In the genomic region with DNA sequence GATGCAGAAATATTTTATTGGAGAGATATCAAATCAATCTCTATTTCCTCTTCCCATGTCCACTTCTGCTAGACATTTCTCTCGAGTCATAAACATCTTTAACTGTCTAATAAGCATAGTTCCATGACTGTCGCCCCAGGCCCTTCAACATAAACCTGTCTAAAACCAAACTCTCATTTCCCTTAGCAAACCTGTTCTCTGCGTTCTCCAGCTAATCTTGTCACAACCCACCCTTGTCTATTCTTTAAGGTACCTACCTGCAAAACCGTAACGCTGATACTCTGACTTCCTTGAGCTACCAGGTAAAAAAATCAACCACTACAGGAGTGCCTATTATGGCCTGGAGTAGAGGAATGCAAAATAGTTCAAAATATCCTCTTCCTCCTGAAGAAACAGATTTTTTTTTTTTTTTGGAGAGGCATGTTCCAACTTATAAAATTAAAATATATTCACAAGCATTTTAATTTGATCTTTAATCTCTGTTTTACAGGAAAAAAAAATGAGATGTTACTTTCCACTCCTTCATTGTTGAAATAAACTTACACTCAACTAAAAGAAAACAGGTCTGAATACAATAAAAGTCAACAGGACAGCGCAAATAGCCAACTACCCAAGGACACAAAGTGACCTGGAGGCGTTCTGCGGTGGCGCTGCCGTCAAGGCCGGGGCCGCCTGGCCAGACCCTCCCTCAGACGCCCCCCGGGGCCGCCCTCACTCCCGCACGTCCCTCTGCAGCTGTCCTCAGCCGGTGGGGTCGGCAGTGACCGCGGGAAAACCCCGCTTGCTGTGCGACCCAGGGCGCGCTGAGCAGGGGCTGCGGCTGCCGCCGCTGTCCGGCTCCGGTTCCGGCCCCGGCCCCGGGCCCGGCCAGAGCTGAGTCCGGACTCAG, we compare ENCODE assay signal across 8 cellular contexts. TPM values are rescaled to one million over a fixed set of nuclear protein-coding genes. Genes with fewer than 3 reads are reported as not detected.
DNase-seq lines count a peak whose midpoint lies in the region; ATAC-seq, FAIRE-seq and TF ChIP-seq lines count a peak whose summit lies in the region.

No MANE protein-coding gene starts in this region.

- WGBS in testis, 2 donors, result 2 to 3% methylated on average over 30 to 33 of the region's 35 CpGs

- H3K9me3 ChIP-seq in testis, result no peaks in the 10 kb centered on the region

- intact Hi-C loops in testis (cut with DNase I; ENCODE audit: low total_unique reads), result no loop called here

- no peaks in the 10 kb centered on the region for H3K27me3 ChIP-seq in bronchial epithelial cell (ENCODE audit: control insufficient read depth, insufficient read depth, low read length)
- no peaks in the 10 kb centered on the region for H3K27me3 ChIP-seq in testis

- DNase-seq in AG04449 (ENCODE audit: low read depth, low spot score), result no peak
- DNase-seq in NCI-H69 (lab: John Stamatoyannopoulos, UW), result peak; percentile 84
- DNase-seq in bronchial epithelial cell (ENCODE audit: low read depth), result peak; percentile 9
- DNase-seq in left lobe of liver (ENCODE audit: low spot score), result no peak
- peak; percentile 54 for DNase-seq in testis
- DNase-seq in dedifferentiated amniotic fluid mesenchymal stem cell (ENCODE audit: extremely low spot score), result no peak

- POLR2A ChIA-PET in AG04449 (lab: Yijun Ruan, JAX), result no interaction called here

- peak; percentile 4 for ATAC-seq in GM18499 (IDR thresholded peaks at IDR 0.05; ENCODE audit: insufficient read depth, unreplicated experiment)
- ATAC-seq in HG02852 (IDR thresholded peaks at IDR 0.05; ENCODE audit: unreplicated experiment), result peak; percentile 16
- ATAC-seq in left lobe of liver, result peak; percentile 59

- TF ChIP-seq CTCF in AG04449 (IDR thresholded peaks at IDR 0.05; ENCODE audit: insufficient read depth, low read length, missing control alignments) (no peak), bronchial epithelial cell (IDR thresholded peaks at IDR 0.05; ENCODE audit: insufficient read depth, low read length, severe bottlenecking) (no peak), testis (IDR thresholded peaks at IDR 0.05) (no peak)

- H3K27ac ChIP-seq in testis, result peak overlapping the region; percentile 91

- H3K36me3 ChIP-seq in bronchial epithelial cell (ENCODE audit: control insufficient read depth, insufficient read depth, low read length) (peaks cover 4% of the 10 kb centered on the region), testis (ENCODE audit: low read depth, missing control alignments) (no peaks in the 10 kb centered on the region)

- CTCF ChIA-PET in AG04449 (lab: Yijun Ruan, JAX), result interaction anchor here (1.3 kb wide), 2 partner anchors 12 to 78 kb away, joined by 3 read pairs; no protein-coding TSS in a partner anchor

- H3K4me1 ChIP-seq in testis, result peaks cover 9% of the 10 kb centered on the region

- H3K4me3 ChIP-seq in AG04449 (ENCODE audit: low read depth, low read length) (peak overlapping the region; percentile 77), bronchial epithelial cell (ENCODE audit: low read depth, low read length) (peak overlapping the region; percentile 87), testis (peak overlapping the region; percentile 66 to 77)

- FAIRE-seq in bronchial epithelial cell (lab: Jason Lieb, UNC), result no peak

- no peak for TF ChIP-seq POLR2A in testis (IDR thresholded peaks at IDR 0.05)

RNA-seq across cellular contexts. Expression of a gene that starts 0.8 kb away (rescaled TPM):
- total RNA-seq in bronchial epithelial cell (2.6 and 3.9 TPM in 2 replicates), left lobe of liver (8.0 TPM), testis (10 to 100 TPM; 32.0 to 34.0 TPM)
- polyA plus RNA-seq in testis (ENCODE audit: insufficient read depth, low read depth, low replicate concordance), result 18.0 TPM

RNA-seq across cellular contexts. Expression of a gene that starts 0.9 kb away (rescaled TPM):
- total RNA-seq in bronchial epithelial cell (5.8 and 9.7 TPM in 2 replicates), left lobe of liver (2.4 TPM), testis (100 to 1,000 TPM in 1 of 2 donors, 10 to 100 TPM in 1; 72.5 to 106 TPM)
- 85.5 TPM for polyA plus RNA-seq in testis (ENCODE audit: insufficient read depth, low read depth, low replicate concordance)

RNA-seq across cellular contexts. Expression of a gene that starts 58.7 kb away (rescaled TPM):
- under 0.01 TPM in 1 of 2 replicates, not detected in the other for total RNA-seq in bronchial epithelial cell
- total RNA-seq in left lobe of liver, result 0.53 TPM
- 1 to 10 TPM; 4.4 TPM for total RNA-seq in testis
- polyA plus RNA-seq in testis (ENCODE audit: insufficient read depth, low read depth, low replicate concordance), result 2.9 TPM

Comparison
In these comparisons a context has a peak if more than half of its experiments do, and no peak if none do; other contexts are left out.
1. DNase-seq: peak in NCI-H69 (single experiment), bronchial epithelial cell (single experiment) and testis (single experiment); none in AG04449 (single experiment), left lobe of liver (single experiment) and dedifferentiated amniotic fluid mesenchymal stem cell (single experiment).
2. ATAC-seq: peak in every context shown above with its lines; median percentile 59 in left lobe of liver; 16 in HG02852; 4 in GM18499.
3. Peak in every context shown above with its lines, with median percentiles within 50 percentile points of each other: H3K4me3 ChIP-seq.